In the genomic region with DNA sequence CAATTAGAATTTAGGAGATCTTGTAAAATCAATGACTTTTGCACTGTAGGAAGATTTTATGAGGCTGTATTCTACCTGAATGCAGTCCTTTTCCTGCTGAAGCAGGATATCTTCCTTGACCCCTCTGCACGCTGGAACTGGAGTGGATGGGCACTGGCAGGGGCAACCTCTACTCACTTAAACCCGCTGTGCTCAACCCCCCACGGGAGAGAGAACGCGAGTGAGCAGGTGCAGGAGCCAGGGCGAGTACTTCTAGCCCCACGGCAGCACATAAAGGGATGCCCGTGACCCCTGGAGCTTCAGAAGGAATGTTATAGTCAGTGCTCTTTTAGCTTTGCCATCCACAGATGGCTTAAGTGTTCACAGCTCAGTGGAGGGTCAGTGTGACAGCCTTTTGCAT, we compare ENCODE assay signal across 1 cellular context.
TF ChIP-seq lines count a peak whose summit lies in the region.

No MANE protein-coding gene starts in this region.

TF ChIP-seq in GM23338, 12 proteins besides CTCF, POLR2A, EP300 and RAD21:
- TF ChIP-seq, protein P1, sequence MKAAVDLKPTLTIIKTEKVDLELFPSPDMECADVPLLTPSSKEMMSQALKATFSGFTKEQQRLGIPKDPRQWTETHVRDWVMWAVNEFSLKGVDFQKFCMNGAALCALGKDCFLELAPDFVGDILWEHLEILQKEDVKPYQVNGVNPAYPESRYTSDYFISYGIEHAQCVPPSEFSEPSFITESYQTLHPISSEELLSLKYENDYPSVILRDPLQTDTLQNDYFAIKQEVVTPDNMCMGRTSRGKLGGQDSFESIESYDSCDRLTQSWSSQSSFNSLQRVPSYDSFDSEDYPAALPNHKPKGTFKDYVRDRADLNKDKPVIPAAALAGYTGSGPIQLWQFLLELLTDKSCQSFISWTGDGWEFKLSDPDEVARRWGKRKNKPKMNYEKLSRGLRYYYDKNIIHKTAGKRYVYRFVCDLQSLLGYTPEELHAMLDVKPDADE (IDR thresholded peaks at IDR 0.05): no peak
- no peak for TF ChIP-seq NANOG (IDR thresholded peaks at IDR 0.05; ENCODE audit: borderline replicate concordance)
- TF ChIP-seq JUNB (IDR thresholded peaks at IDR 0.05; ENCODE audit: unreplicated experiment): no peak
- TF ChIP-seq ZNF114 (CRISPR knock-in tag; IDR thresholded peaks at IDR 0.05): no peak
- TF ChIP-seq ZNF331 (CRISPR knock-in tag; IDR thresholded peaks at IDR 0.05; ENCODE audit: low read depth): no peak
- no peak for TF ChIP-seq EZH2phosphoT487 (IDR thresholded peaks at IDR 0.05; ENCODE audit: unreplicated experiment)
- no peak for TF ChIP-seq STAT1 (IDR thresholded peaks at IDR 0.05; ENCODE audit: unreplicated experiment)
- TF ChIP-seq, protein P2, sequence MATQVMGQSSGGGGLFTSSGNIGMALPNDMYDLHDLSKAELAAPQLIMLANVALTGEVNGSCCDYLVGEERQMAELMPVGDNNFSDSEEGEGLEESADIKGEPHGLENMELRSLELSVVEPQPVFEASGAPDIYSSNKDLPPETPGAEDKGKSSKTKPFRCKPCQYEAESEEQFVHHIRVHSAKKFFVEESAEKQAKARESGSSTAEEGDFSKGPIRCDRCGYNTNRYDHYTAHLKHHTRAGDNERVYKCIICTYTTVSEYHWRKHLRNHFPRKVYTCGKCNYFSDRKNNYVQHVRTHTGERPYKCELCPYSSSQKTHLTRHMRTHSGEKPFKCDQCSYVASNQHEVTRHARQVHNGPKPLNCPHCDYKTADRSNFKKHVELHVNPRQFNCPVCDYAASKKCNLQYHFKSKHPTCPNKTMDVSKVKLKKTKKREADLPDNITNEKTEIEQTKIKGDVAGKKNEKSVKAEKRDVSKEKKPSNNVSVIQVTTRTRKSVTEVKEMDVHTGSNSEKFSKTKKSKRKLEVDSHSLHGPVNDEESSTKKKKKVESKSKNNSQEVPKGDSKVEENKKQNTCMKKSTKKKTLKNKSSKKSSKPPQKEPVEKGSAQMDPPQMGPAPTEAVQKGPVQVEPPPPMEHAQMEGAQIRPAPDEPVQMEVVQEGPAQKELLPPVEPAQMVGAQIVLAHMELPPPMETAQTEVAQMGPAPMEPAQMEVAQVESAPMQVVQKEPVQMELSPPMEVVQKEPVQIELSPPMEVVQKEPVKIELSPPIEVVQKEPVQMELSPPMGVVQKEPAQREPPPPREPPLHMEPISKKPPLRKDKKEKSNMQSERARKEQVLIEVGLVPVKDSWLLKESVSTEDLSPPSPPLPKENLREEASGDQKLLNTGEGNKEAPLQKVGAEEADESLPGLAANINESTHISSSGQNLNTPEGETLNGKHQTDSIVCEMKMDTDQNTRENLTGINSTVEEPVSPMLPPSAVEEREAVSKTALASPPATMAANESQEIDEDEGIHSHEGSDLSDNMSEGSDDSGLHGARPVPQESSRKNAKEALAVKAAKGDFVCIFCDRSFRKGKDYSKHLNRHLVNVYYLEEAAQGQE (IDR thresholded peaks at IDR 0.05; ENCODE audit: unreplicated experiment): no peak
- no peak for TF ChIP-seq POLR2AphosphoS5 (IDR thresholded peaks at IDR 0.05; ENCODE audit: low read depth)
- no peak for TF ChIP-seq EZH2 (IDR thresholded peaks at IDR 0.05; ENCODE audit: low read depth, unreplicated experiment)
- TF ChIP-seq, protein P3, sequence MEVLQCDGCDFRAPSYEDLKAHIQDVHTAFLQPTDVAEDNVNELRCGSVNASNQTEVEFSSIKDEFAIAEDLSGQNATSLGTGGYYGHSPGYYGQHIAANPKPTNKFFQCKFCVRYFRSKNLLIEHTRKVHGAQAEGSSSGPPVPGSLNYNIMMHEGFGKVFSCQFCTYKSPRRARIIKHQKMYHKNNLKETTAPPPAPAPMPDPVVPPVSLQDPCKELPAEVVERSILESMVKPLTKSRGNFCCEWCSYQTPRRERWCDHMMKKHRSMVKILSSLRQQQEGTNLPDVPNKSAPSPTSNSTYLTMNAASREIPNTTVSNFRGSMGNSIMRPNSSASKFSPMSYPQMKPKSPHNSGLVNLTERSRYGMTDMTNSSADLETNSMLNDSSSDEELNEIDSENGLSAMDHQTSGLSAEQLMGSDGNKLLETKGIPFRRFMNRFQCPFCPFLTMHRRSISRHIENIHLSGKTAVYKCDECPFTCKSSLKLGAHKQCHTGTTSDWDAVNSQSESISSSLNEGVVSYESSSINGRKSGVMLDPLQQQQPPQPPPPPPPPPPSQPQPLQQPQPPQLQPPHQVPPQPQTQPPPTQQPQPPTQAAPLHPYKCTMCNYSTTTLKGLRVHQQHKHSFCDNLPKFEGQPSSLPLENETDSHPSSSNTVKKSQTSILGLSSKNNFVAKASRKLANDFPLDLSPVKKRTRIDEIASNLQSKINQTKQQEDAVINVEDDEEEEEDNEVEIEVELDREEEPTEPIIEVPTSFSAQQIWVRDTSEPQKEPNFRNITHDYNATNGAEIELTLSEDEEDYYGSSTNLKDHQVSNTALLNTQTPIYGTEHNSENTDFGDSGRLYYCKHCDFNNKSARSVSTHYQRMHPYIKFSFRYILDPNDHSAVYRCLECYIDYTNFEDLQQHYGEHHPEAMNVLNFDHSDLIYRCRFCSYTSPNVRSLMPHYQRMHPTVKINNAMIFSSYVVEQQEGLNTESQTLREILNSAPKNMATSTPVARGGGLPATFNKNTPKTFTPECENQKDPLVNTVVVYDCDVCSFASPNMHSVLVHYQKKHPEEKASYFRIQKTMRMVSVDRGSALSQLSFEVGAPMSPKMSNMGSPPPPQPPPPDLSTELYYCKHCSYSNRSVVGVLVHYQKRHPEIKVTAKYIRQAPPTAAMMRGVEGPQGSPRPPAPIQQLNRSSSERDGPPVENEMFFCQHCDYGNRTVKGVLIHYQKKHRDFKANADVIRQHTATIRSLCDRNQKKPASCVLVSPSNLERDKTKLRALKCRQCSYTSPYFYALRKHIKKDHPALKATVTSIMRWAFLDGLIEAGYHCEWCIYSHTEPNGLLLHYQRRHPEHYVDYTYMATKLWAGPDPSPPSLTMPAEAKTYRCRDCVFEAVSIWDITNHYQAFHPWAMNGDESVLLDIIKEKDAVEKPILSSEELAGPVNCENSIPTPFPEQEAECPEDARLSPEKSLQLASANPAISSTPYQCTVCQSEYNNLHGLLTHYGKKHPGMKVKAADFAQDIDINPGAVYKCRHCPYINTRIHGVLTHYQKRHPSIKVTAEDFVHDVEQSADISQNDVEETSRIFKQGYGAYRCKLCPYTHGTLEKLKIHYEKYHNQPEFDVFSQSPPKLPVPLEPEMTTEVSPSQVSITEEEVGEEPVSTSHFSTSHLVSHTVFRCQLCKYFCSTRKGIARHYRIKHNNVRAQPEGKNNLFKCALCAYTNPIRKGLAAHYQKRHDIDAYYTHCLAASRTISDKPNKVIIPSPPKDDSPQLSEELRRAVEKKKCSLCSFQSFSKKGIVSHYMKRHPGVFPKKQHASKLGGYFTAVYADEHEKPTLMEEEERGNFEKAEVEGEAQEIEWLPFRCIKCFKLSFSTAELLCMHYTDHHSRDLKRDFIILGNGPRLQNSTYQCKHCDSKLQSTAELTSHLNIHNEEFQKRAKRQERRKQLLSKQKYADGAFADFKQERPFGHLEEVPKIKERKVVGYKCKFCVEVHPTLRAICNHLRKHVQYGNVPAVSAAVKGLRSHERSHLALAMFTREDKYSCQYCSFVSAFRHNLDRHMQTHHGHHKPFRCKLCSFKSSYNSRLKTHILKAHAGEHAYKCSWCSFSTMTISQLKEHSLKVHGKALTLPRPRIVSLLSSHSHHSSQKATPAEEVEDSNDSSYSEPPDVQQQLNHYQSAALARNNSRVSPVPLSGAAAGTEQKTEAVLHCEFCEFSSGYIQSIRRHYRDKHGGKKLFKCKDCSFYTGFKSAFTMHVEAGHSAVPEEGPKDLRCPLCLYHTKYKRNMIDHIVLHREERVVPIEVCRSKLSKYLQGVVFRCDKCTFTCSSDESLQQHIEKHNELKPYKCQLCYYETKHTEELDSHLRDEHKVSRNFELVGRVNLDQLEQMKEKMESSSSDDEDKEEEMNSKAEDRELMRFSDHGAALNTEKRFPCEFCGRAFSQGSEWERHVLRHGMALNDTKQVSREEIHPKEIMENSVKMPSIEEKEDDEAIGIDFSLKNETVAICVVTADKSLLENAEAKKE (CRISPR knock-in tag; IDR thresholded peaks at IDR 0.05): no peak
- TF ChIP-seq CREB1 (CRISPR knock-in tag; IDR thresholded peaks at IDR 0.05; ENCODE audit: low read depth): no peak
TF ChIP-seq in GM23338: peak in this region for 0.
